Comparison of ENCODE assay signal across 3 cellular contexts in the genomic region with DNA sequence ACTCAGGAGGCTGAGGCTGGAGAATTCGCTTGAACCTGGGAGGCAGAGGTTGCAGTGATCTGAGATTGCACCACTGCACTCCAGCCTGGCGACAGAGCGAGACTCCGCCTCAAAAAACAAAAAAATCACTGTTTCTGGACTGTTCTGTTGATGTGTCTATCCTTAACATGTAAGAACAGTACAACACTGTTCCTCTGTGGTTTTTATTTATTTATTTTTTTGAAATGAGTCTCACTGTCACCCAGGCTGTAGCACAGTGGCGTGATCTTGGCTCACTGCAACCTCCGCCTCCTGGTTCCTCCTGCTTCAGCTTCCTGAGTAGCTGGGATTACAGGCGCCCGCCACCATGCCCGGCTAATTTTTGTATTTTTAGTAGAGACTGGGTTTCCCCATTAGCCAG. TPM values are rescaled to one million over a fixed set of nuclear protein-coding genes. Genes with fewer than 3 reads are reported as not detected.
"Had no signal": no experiment of that assay in that cellular context is flagged by ENCODE, and none has a peak within 500 bp of the region (broad histone marks: within the 10 kb centered on the region; RNA-seq: fewer than 3 reads in every experiment).

No MANE protein-coding gene starts in this region.

RNA-seq across cellular contexts. Expression of gene FGF18, which starts 20.8 kb away (rescaled TPM):
- total RNA-seq: activated CD8-positive, alpha-beta T cell treated with anti-CD3 and anti-CD28 coated beads, Interleukin-2, amount 10 ng/mL, durations not matched to agents 7 days and 5 days; dermis blood vessel endothelial cell had no signal
- polyA plus RNA-seq: mammary epithelial cell had no signal
